Comparison of ENCODE assay signal across 7 cellular contexts in the genomic region with DNA sequence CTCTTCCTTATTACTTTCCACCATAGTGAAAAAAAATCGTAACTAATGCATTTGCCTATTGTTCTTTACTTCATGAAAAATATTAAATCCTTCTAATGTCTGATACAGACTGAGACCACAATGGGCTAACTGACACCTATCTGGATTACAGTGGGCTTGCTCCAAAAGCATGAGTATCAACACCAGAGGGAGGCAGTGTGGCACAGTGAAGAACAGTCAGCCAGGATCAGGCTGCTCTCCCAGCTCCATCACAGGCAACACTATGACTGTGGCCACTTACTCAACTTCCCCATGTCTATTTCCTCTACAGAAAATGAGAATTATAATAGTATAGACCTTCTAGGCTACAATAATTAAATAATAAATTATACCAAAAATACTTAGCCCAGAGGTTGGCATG.
DNase-seq lines count a peak whose midpoint lies in the region; ATAC-seq, FAIRE-seq and TF ChIP-seq lines count a peak whose summit lies in the region.

No MANE protein-coding gene starts in this region.

- CTCF ChIA-PET in HepG2 (lab: Yijun Ruan, JAX; ENCODE audit: low intra/inter-chr PET ratio, low total read pairs): no interaction called here

- peak; percentile 36; the same call in 1 of the 2 replicates for TF ChIP-seq RAD21 in HepG2 (CRISPR knock-in tag; IDR thresholded peaks at IDR 0.05)

- intact Hi-C loops in HepG2 (cut with micrococcal nuclease; ENCODE audit: unreplicated experiment): loop anchor here (10.0 kb wide), 1 partner anchor 800 kb away; a partner anchor contains a TSS

- BruUV-seq in HepG2 (replicated peaks; lab: Mats Ljungman, UMichigan): no TSS peak

- POLR2A ChIA-PET in HepG2 (lab: Yijun Ruan, JAX): no interaction called here

- in situ Hi-C loops in HepG2 (cut with HindIII; ENCODE audit: extremely low pct_ligation_motif_present, low pct_unique_long_range_greater_than_20kb): no loop called here

- H3K79me2 ChIP-seq in HepG2 (ENCODE audit: insufficient read depth, low read length): peaks cover 5% of the 10 kb centered on the region

- peak; percentile 51 for ATAC-seq in HG02885 (IDR thresholded peaks at IDR 0.05; ENCODE audit: poor library complexity, unreplicated experiment)
- peak; percentile 90 for ATAC-seq in HepG2
- ATAC-seq in HG03175 (IDR thresholded peaks at IDR 0.05; ENCODE audit: unreplicated experiment): no peak

- H2AFZ ChIP-seq in HepG2 (ENCODE audit: low read length): no peak overlapping the region

- DNase-seq in UCSD-AML1 (lab: John Stamatoyannopoulos, UW; ENCODE audit: unreplicated experiment) (peak; percentile 11), HepG2 (ENCODE audit: low spot score) (peak; percentile 16), ureter (ENCODE audit: low spot score) (no peak), NCI-H2171 treated with DMSO at 0.1 percent for 48 hours (lab: John Stamatoyannopoulos, UW) (no peak)

- peak; percentile 15 for FAIRE-seq in HepG2 (lab: Jason Lieb, UNC)

- TF ChIP-seq EP300 in HepG2 (IDR thresholded peaks at IDR 0.05; ENCODE audit: low read depth in 2 of 2, low read length in 2 of 2): no peak
- TF ChIP-seq EP300 in HepG2 (CRISPR knock-in tag; IDR thresholded peaks at IDR 0.05; ENCODE audit: borderline replicate concordance): no peak

- H3K4me1 ChIP-seq in HepG2 (ENCODE audit: insufficient read depth, low read length): no peaks in the 10 kb centered on the region

- no peak overlapping the region for H3K9ac ChIP-seq in HepG2 (ENCODE audit: insufficient read depth, low read depth, low read length)

- 97% methylated on average over 1 of the region's 1 CpG for WGBS in HepG2 (ENCODE audit: low lambda C conversion rate)

- H3K27me3 ChIP-seq in HepG2 (ENCODE audit: control insufficient read depth in 1 of 2, insufficient read depth in 2 of 2, low read length in 2 of 2): no peaks in the 10 kb centered on the region

- peaks cover 0 to 11% of the 10 kb centered on the region in 2 experiments; a peak in 2 of 5 replicates for H3K36me3 ChIP-seq in HepG2 (replicated peaks in 1 of 2; ENCODE audit: control insufficient read depth in 1 of 2, insufficient read depth in 2 of 2, low read length in 2 of 2)

- no peak for TF ChIP-seq POLR2A in HepG2 (IDR thresholded peaks at IDR 0.05; ENCODE audit: insufficient read depth in 1 of 2, low read depth in 2 of 2, low read length in 2 of 2)

- no peak overlapping the region for H3K4me3 ChIP-seq in HepG2 (replicated peaks in 1 of 3; ENCODE audit: insufficient read depth in 1 of 3, low read depth in 2 of 3, low read length in 3 of 3)

- no peaks in the 10 kb centered on the region for H3K9me3 ChIP-seq in HepG2 (ENCODE audit: low read length)

- no peak overlapping the region for H3K27ac ChIP-seq in HepG2 (ENCODE audit: extremely low read length, insufficient read depth, low read length)

- no peaks in the 10 kb centered on the region for H4K20me1 ChIP-seq in HepG2 (ENCODE audit: insufficient read depth, low read length)

- H3K4me2 ChIP-seq in HepG2 (ENCODE audit: low read depth, low read length): no peak overlapping the region

- TF ChIP-seq CTCF in GM12874 (IDR thresholded peaks at IDR 0.05; ENCODE audit: insufficient read depth, low read depth, low read length): 0 out of 2 replicates have a peak, but pooled peaks have one; percentile 7
- TF ChIP-seq CTCF in HepG2 (CRISPR knock-in tag; IDR thresholded peaks at IDR 0.05): peak; percentile 58

TF ChIP-seq in HepG2, 621 proteins besides CTCF, POLR2A, EP300 and RAD21:
- no peak for TF ChIP-seq GZF1 (CRISPR knock-in tag; IDR thresholded peaks at IDR 0.05)
- peak; percentile 54 for TF ChIP-seq SMC3 (IDR thresholded peaks at IDR 0.05; ENCODE audit: low read length)
- peak; percentile 77 for TF ChIP-seq STAG1 (CRISPR knock-in tag; IDR thresholded peaks at IDR 0.05)

Comparison
In these comparisons a context has a peak if more than half of its experiments do, and no peak if none do; other contexts are left out.
1. DNase-seq: peak in UCSD-AML1 (single experiment) and HepG2 (single experiment); none in ureter (single experiment) and NCI-H2171 treated with DMSO at 0.1 percent for 48 hours (single experiment).